Comparison of ENCODE assay signal across 8 cellular contexts in the genomic region with DNA sequence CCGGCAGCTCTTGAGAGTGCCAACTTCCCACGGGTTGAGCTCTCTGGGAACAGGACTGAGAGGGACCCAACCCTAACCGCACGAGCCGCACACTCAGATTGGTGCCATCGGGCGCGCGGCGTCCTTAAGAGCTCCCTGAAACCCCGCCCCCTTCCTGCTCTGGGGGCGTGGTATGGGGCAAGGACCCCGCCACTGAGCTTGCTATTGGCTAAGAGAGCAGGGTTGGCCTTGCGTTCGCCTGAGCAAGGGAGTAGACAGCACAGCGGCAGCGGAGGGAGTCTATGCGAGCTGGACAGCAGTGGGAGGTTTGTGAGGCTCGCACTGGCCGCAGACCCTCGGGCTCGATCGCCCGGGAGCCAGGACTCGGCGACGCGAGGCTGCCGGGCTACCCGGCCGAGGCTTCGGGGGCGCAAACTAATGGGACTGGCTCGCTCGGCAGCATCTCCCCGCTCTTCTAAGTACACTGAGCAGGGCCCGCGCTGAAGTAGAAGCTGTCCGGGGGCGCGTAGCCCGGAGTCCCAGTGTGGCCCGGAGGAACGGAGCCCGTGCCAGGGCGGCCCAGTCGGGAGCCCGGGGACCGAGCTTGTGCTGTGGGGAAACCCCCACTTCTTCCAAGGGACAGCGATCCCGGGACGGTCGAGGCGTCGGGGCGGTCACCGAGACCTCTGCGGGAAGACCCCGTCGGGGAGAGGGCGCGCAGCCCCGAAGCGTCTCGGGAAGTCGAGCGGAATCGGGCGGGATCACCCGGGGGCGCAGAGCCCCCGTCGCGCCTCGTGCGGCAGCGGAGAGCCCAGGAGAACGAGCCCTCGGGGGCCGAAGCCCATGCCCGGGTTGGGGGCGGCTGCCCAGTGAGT. TPM values are rescaled to one million over a fixed set of nuclear protein-coding genes. Genes with fewer than 3 reads are reported as not detected.
DNase-seq lines count a peak whose midpoint lies in the region; ATAC-seq and TF ChIP-seq lines count a peak whose summit lies in the region.

A gene (plus strand): TSS at position 282 of the 854 bp plus-strand sequence. CDS start 756 bp downstream, outside the sequence.

- 0 out of 2 replicates have a peak, but pooled peaks have one; percentile 19 for TF ChIP-seq RAD21 in IMR-90 (IDR thresholded peaks at IDR 0.05; ENCODE audit: low read length)

- peaks cover 19% of the 10 kb centered on the region for H3K4me1 Mint-ChIP-seq in activated T-cell treated with anti-CD3 and anti-CD28 coated beads, Interleukin-2, amount 50 U/mL, for 4 hours (ENCODE audit: low read depth)

- H2AFZ ChIP-seq in IMR-90 (replicated peaks; ENCODE audit: low read length, poor library complexity) (peak within 1 kb of the TSS; percentile 89), PC-3 (ENCODE audit: low read length) (peak within 1 kb of the TSS; percentile 44)

- no peak within 1 kb of the TSS; the same call in 1 of the 2 replicates for H4K5ac ChIP-seq in IMR-90 (ENCODE audit: low read depth, low read length)

- peaks cover 3% of the 10 kb centered on the region; the same call in 1 of the 2 replicates for H3K4me1 ChIP-seq in IMR-90 (ENCODE audit: control insufficient read depth, insufficient read depth, low read length)
- H3K4me1 ChIP-seq in PC-3 (ENCODE audit: insufficient read depth, low read length) = peaks cover 32% of the 10 kb centered on the region
- no peaks in the 10 kb centered on the region for H3K4me1 ChIP-seq in esophagus (ENCODE audit: control insufficient read depth in 2 of 2, insufficient read depth in 2 of 2, low read length in 1 of 2)
- H3K4me1 ChIP-seq in muscle layer of colon (ENCODE audit: insufficient read depth, low read length) = peaks cover 9% of the 10 kb centered on the region

- intact Hi-C loops in IMR-90 (cut with micrococcal nuclease) = loop anchor here (1.0 to 2.0 kb wide), 3 partner anchors 170 to 336 kb away; a partner anchor contains a TSS
- intact Hi-C loops in PC-3 (cut with micrococcal nuclease) = loop anchor here (1.0 to 5.0 kb wide), 5 partner anchors 103 to 323 kb away; no protein-coding TSS in a partner anchor

- ATAC-seq in GM21526 (IDR thresholded peaks at IDR 0.05; ENCODE audit: low FRiP score, unreplicated experiment) (peak; percentile 89), IMR-90 (ENCODE audit: low read depth) (peak; percentile 84), PC-3 (peak; percentile 65)
- ATAC-seq in activated T-cell treated with anti-CD3 and anti-CD28 coated beads, Interleukin-2, amount 50 U/mL, for 4 hours = peak; percentile 90 to 92

- H4K20me1 ChIP-seq in IMR-90 (ENCODE audit: insufficient read depth, low read length) (peaks cover 4% of the 10 kb centered on the region; the same call in 1 of the 2 replicates), PC-3 (ENCODE audit: low read length) (peaks cover 40% of the 10 kb centered on the region)

- H4K91ac ChIP-seq in IMR-90 (ENCODE audit: insufficient read depth, low read depth, low read length) = no peak within 1 kb of the TSS; the same call in 1 of the 2 replicates

- no peak within 1 kb of the TSS for H3K4ac ChIP-seq in IMR-90 (ENCODE audit: low read depth, low read length)

- DNase-seq in DMS 273 treated with DMSO at 0.1 percent for 48 hours (lab: John Stamatoyannopoulos, UW) (peak; percentile 87), IMR-90 (peak; percentile 96), PC-3 (peak; percentile 96)
- DNase-seq in activated T-cell treated with anti-CD3 and anti-CD28 coated beads, Interleukin-2, amount 50 U/mL, for 4 hours = peak; percentile 79
- DNase-seq in stimulated activated CD8-positive, alpha-beta memory T cell treated with anti-CD3 and anti-CD28 coated beads, Interleukin-7, amount 100 ng/mL, for 1 hour (ENCODE audit: low read depth in 2 of 2) = peak; percentile 58 to 61

- dilution Hi-C loops in IMR-90 (cut with HindIII; ENCODE audit: low sequenced_read_pairs, unreplicated experiment) = no loop called here

- no peak within 1 kb of the TSS for H2BK120ac ChIP-seq in IMR-90 (ENCODE audit: low read depth, low read length)

- H3K36me3 Mint-ChIP-seq in activated T-cell treated with anti-CD3 and anti-CD28 coated beads, Interleukin-2, amount 50 U/mL, for 4 hours (ENCODE audit: insufficient read depth) = no peaks in the 10 kb centered on the region

- peak within 1 kb of the TSS; percentile 19; the same call in 1 of the 2 replicates for H3K56ac ChIP-seq in IMR-90 (ENCODE audit: extremely low read depth, insufficient read depth, low read length)

- H3K27me3 ChIP-seq in IMR-90 (ENCODE audit: control insufficient read depth, insufficient read depth, low read length) = peaks cover 13% of the 10 kb centered on the region
- H3K27me3 ChIP-seq in PC-3 (ENCODE audit: low read length) = no peaks in the 10 kb centered on the region
- no peaks in the 10 kb centered on the region for H3K27me3 ChIP-seq in esophagus (ENCODE audit: control insufficient read depth in 1 of 2, insufficient read depth in 2 of 2, low read length in 2 of 2)
- peaks cover 4 to 30% of the 10 kb centered on the region in 2 donors for H3K27me3 ChIP-seq in muscle layer of colon (ENCODE audit: control insufficient read depth in 1 of 2, insufficient read depth in 2 of 2, low read length in 2 of 2)

- H3K36me3 ChIP-seq in IMR-90 (ENCODE audit: control insufficient read depth, insufficient read depth, low read length) = no peaks in the 10 kb centered on the region
- H3K36me3 ChIP-seq in PC-3 (ENCODE audit: low read depth, low read length) = no peaks in the 10 kb centered on the region
- no peaks in the 10 kb centered on the region for H3K36me3 ChIP-seq in esophagus (ENCODE audit: control insufficient read depth in 2 of 2, insufficient read depth in 2 of 2, low read length in 1 of 2)
- H3K36me3 ChIP-seq in muscle layer of colon (ENCODE audit: insufficient read depth, low read length) = no peaks in the 10 kb centered on the region

- H3K4me2 ChIP-seq in IMR-90 (ENCODE audit: low read depth, low read length) (peak within 1 kb of the TSS; percentile 55), PC-3 (ENCODE audit: low read length) (peak within 1 kb of the TSS; percentile 97)

- in situ Hi-C loops in IMR-90 (cut with MboI; ENCODE audit: low sequenced_read_pairs) = loop anchor here (5.0 to 25.0 kb wide), 3 partner anchors 208 to 556 kb away; no protein-coding TSS in a partner anchor

- BruUV-seq in IMR-90 (replicated peaks; lab: Mats Ljungman, UMichigan) = no TSS peak
- TSS peak; percentile 69 for BruUV-seq in PC-3 (replicated peaks; lab: Mats Ljungman, UMichigan)

- peak within 1 kb of the TSS; percentile 85 for H3K4me3 Mint-ChIP-seq in activated T-cell treated with anti-CD3 and anti-CD28 coated beads, Interleukin-2, amount 50 U/mL, for 4 hours

- POLR2A ChIA-PET in IMR-90 (lab: Charles Lee; ENCODE audit: unreplicated experiment) = interaction anchor here (0.6 to 1.0 kb wide), 3 partner anchors 118 to 224 kb away, joined by 3 to 4 read pairs (median 4); no protein-coding TSS in a partner anchor
- POLR2A ChIA-PET in PC-3 (lab: Charles Lee; ENCODE audit: unreplicated experiment) = interaction anchor here (0.5 to 2.0 kb wide), 18 partner anchors 17 to 1345 kb away, joined by 3 to 62 read pairs (median 4); a partner anchor contains a TSS

- peak within 1 kb of the TSS; percentile 77 for H3K9ac ChIP-seq in IMR-90 (ENCODE audit: low read depth, low read length)
- peak within 1 kb of the TSS; percentile 88 for H3K9ac ChIP-seq in PC-3 (ENCODE audit: low read length)
- H3K9ac ChIP-seq in muscle layer of colon (ENCODE audit: low read length) = peak within 1 kb of the TSS; percentile 27

- H3K4me3 ChIP-seq in IMR-90 (ENCODE audit: insufficient read depth, low read depth, low read length) = peak within 1 kb of the TSS; percentile 86
- H3K4me3 ChIP-seq in PC-3 (ENCODE audit: low read length) = peak within 1 kb of the TSS; percentile 93
- H3K4me3 ChIP-seq in esophagus (ENCODE audit: low read depth in 1 of 2, low read length in 2 of 2) = peak within 1 kb of the TSS; percentile 72 to 73
- peak within 1 kb of the TSS; percentile 50 to 52 for H3K4me3 ChIP-seq in muscle layer of colon (ENCODE audit: low read depth in 1 of 2, low read length in 2 of 2)

- no peak for TF ChIP-seq CTCF in IMR-90 (conservative IDR thresholded peaks at IDR 0.05; ENCODE audit: low read depth, low read length)
- no peak for TF ChIP-seq CTCF in PC-3 (conservative IDR thresholded peaks at IDR 0.05; ENCODE audit: low read depth, low read length)

- peak within 1 kb of the TSS; percentile 70; the same call in 1 of the 2 replicates for H3K23ac ChIP-seq in IMR-90 (ENCODE audit: low read depth, low read length)

- H2AK5ac ChIP-seq in IMR-90 (ENCODE audit: low read depth, low read length) = no peak within 1 kb of the TSS

- no peaks in the 10 kb centered on the region for H3K9me3 Mint-ChIP-seq in activated T-cell treated with anti-CD3 and anti-CD28 coated beads, Interleukin-2, amount 50 U/mL, for 4 hours

- H2BK20ac ChIP-seq in IMR-90 (ENCODE audit: low read depth, low read length) = no peak within 1 kb of the TSS

- H3K9me3 ChIP-seq in IMR-90 (ENCODE audit: control insufficient read depth, insufficient read depth, low read length) (no peaks in the 10 kb centered on the region), PC-3 (ENCODE audit: low read length) (no peaks in the 10 kb centered on the region), esophagus (ENCODE audit: control insufficient read depth in 2 of 2, insufficient read depth in 1 of 2, low read depth in 1 of 2, low read length in 1 of 2) (peaks cover 0 to 4% of the 10 kb centered on the region in 2 donors), muscle layer of colon (ENCODE audit: low read length) (no peaks in the 10 kb centered on the region)

- TF ChIP-seq POLR2A in IMR-90 (IDR thresholded peaks at IDR 0.05; ENCODE audit: low read depth, low read length) = peak; percentile 95

- no peak within 1 kb of the TSS for H4K8ac ChIP-seq in IMR-90 (ENCODE audit: low read depth in 2 of 2, low read length in 2 of 2)

- 36% methylated on average over 19 of the region's 82 CpGs; no CpG with 5 or more reads in 1 of the 2 experiments for WGBS in IMR-90 (ENCODE audit: extremely low coverage in 2 of 2, insufficient read length in 1 of 2), 2 experiments
- whole genome bisulfite sequencing in esophagus, 2 donors = 0 to 33% methylated on average over 62 to 82 of the region's 82 CpGs

- CTCF ChIA-PET in IMR-90 (lab: Yijun Ruan, JAX) (interaction anchor here (0.8 to 3.2 kb wide), 6 partner anchors 101 to 393 kb away, joined by 3 to 19 read pairs (median 4); no protein-coding TSS in a partner anchor), PC-3 (lab: Charles Lee) (interaction anchor here (0.6 to 2.7 kb wide), 9 partner anchors 17 to 1304 kb away, joined by 3 to 48 read pairs (median 6); a partner anchor contains a TSS)

- H3K27ac ChIP-seq in IMR-90 (ENCODE audit: insufficient read depth, low read length) (peak within 1 kb of the TSS; percentile 39), PC-3 (ENCODE audit: low read length) (peak within 1 kb of the TSS; percentile 87), esophagus (ENCODE audit: low read depth in 2 of 2, low read length in 1 of 2) (peak within 1 kb of the TSS; percentile 68 to 77), muscle layer of colon (ENCODE audit: low read depth, low read length) (peak within 1 kb of the TSS; percentile 35)

- no peak within 1 kb of the TSS for H2BK15ac ChIP-seq in IMR-90 (ENCODE audit: low read depth, low read length)

- no peak within 1 kb of the TSS for H3K14ac ChIP-seq in IMR-90 (replicated peaks; ENCODE audit: low read depth, low read length)

- H3K79me2 ChIP-seq in PC-3 (ENCODE audit: low read length) = peaks cover 52% of the 10 kb centered on the region

- H3K79me1 ChIP-seq in IMR-90 (ENCODE audit: low read depth in 1 of 2, low read length in 2 of 2) = peaks cover 2 to 12% of the 10 kb centered on the region in 2 experiments; a peak in 3 of 4 replicates

- no peaks in the 10 kb centered on the region for H3F3A ChIP-seq in PC-3 (ENCODE audit: low read length, unreplicated experiment)

- H3K9me1 ChIP-seq in IMR-90 (ENCODE audit: insufficient read depth, low read length) = no peaks in the 10 kb centered on the region

- H2AK9ac ChIP-seq in IMR-90 (replicated peaks; ENCODE audit: low read depth, low read length, poor library complexity) = peak within 1 kb of the TSS; percentile 73

- H3K27me3 Mint-ChIP-seq in activated T-cell treated with anti-CD3 and anti-CD28 coated beads, Interleukin-2, amount 50 U/mL, for 4 hours (ENCODE audit: low read depth) = peaks cover 1% of the 10 kb centered on the region

- H3K9me2 ChIP-seq in PC-3 (replicated peaks; ENCODE audit: low read length) = no peaks in the 10 kb centered on the region

- H3K18ac ChIP-seq in IMR-90 (ENCODE audit: low read depth, low read length) = no peak within 1 kb of the TSS

- H2BK5ac ChIP-seq in IMR-90 (ENCODE audit: low read depth, low read length, poor library complexity, severe bottlenecking) = peak within 1 kb of the TSS; percentile 45

RNA-seq across cellular contexts. Expression of the gene that starts here (rescaled TPM):
- total RNA-seq in IMR-90 (2012; rRNA removed) (17.8 and 17.9 TPM in 2 replicates), PC-3 (2014; rRNA removed) (102 and 142 TPM in 2 replicates)
- polyA plus RNA-seq in IMR-90 (2012; rRNA removed) (26.8 and 28.9 TPM in 2 replicates), esophagus (10 to 100 TPM; 22.2 to 24.0 TPM)
- 21.0 and 40.2 TPM in 2 replicates for polyA plus RNA-seq in IMR-90 (2012; cell fraction: cytosol; rRNA removed)
- polyA plus RNA-seq in IMR-90 (2012; cell fraction: nucleus; rRNA removed; ENCODE audit: low replicate concordance) = 20.1 and 22.0 TPM in 2 replicates
- total RNA-seq in activated T-cell treated with anti-CD3 and anti-CD28 coated beads, Interleukin-2, amount 50 U/mL, for 4 hours = 10 to 100 TPM in 1 of 3 donors, 1 to 10 TPM in 2; 9.6 to 10.7 (median 9.9) TPM

Comparison
In these comparisons a context has a peak if more than half of its experiments do, and no peak if none do; other contexts are left out.
1. Peak in every context shown above with its lines: DNase-seq, ATAC-seq, H3K4me3 ChIP-seq and H3K27ac ChIP-seq.
2. H3K27ac ChIP-seq: peak in every context shown above with its lines; median percentile 87 in PC-3; 72 in esophagus; 39 in IMR-90; 35 in muscle layer of colon.
3. H3K9ac ChIP-seq: peak in every context shown above with its lines; median percentile 88 in PC-3; 77 in IMR-90; 27 in muscle layer of colon.